In the genomic region with DNA sequence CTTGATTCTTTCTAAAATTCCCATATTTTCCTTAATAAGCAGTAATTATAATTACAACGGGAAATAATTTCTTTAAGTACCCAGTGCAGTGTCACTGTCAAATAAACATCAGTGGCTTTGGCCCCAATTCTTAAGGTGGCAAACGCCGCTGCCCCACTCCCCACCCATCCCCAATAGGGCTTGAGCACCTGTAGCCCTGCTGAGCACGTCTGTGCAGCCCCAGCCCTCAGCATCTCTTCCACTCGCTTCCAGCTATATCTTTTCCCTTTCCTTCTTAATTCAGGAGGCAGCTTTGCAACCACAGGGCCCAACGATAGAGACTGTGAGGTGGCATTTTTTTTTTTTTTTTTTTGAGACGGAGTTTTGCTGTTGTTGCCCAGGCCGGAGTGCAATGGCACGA, we compare ENCODE assay signal across 17 cellular contexts. TPM values are rescaled to one million over a fixed set of nuclear protein-coding genes. Genes with fewer than 3 reads are reported as not detected.
DNase-seq lines count a peak whose midpoint lies in the region; ATAC-seq lines count a peak whose summit lies in the region.
"Had no signal": no experiment of that assay in that cellular context is flagged by ENCODE, and none has a peak within 500 bp of the region (broad histone marks: within the 10 kb centered on the region; RNA-seq: fewer than 3 reads in every experiment).

No MANE protein-coding gene starts in this region.

- H3K4me1 ChIP-seq in thymus (ENCODE audit: control insufficient read depth, insufficient read depth, low read length) = peaks cover 23% of the 10 kb centered on the region
- H3K4me1 ChIP-seq: prostate gland had no signal

- H3K27me3 ChIP-seq in thymus (ENCODE audit: control insufficient read depth, insufficient read depth) = no peaks in the 10 kb centered on the region

- no peaks in the 10 kb centered on the region for H3K9me3 ChIP-seq in thymus (ENCODE audit: control insufficient read depth)
- H3K9me3 ChIP-seq: prostate gland had no signal

- POLR2A ChIA-PET in activated naive CD8-positive, alpha-beta T cell treated with anti-CD3 and anti-CD28 coated beads, Interleukin-2, amount 10 ng/mL, durations not matched to agents 7 days and 5 days (lab: Charles Lee) = interaction anchor here (0.7 to 30.7 kb wide), 9 partner anchors 9 to 1917 kb away, joined by 3 to 1053 read pairs (median 13); a partner anchor contains a TSS

- H3K36me3 Mint-ChIP-seq in activated naive CD4-positive, alpha-beta T cell treated with anti-CD3 and anti-CD28 coated beads, Interleukin-2, amount 50 U/mL, for 72 hours = peaks cover 29 to 64% of the 10 kb centered on the region in 2 donors
- H3K36me3 Mint-ChIP-seq in activated naive CD8-positive, alpha-beta T cell treated with anti-CD3 and anti-CD28 coated beads, Interleukin-2, amount 10 ng/mL, durations not matched to agents 7 days and 5 days = peaks cover 62% of the 10 kb centered on the region

- peak overlapping the region; percentile 87 for H3K27ac ChIP-seq in thymus (ENCODE audit: low read depth)
- H3K27ac ChIP-seq: prostate gland had no signal

- peaks cover 81% of the 10 kb centered on the region for H3K4me1 Mint-ChIP-seq in activated naive CD8-positive, alpha-beta T cell treated with anti-CD3 and anti-CD28 coated beads, Interleukin-2, amount 10 ng/mL, durations not matched to agents 7 days and 5 days

- no peak for ATAC-seq in activated naive CD4-positive, alpha-beta T cell treated with anti-CD3 and anti-CD28 coated beads, Interleukin-2, amount 50 U/mL, for 72 hours
- no peak for ATAC-seq in activated naive CD8-positive, alpha-beta T cell treated with anti-CD3 and anti-CD28 coated beads, Interleukin-2, amount 10 ng/mL, durations not matched to agents 7 days and 5 days (ENCODE audit: low read depth)
- ATAC-seq in GM21723 (IDR thresholded peaks at IDR 0.05; ENCODE audit: unreplicated experiment) = no peak

- DNase-seq in activated naive CD4-positive, alpha-beta T cell treated with anti-CD3 and anti-CD28 coated beads, Interleukin-2, amount 50 U/mL, for 72 hours (ENCODE audit: low spot score in 2 of 2) = no peak
- no peak for DNase-seq in activated naive CD4-positive, alpha-beta T cell (lab: John Stamatoyannopoulos, UW)
- DNase-seq in activated naive CD8-positive, alpha-beta T cell treated with anti-CD3 and anti-CD28 coated beads, Interleukin-2, amount 10 ng/mL, durations not matched to agents 7 days and 5 days = peak; percentile 19
- no peak for DNase-seq in stimulated activated CD4-positive, alpha-beta T cell treated with anti-CD3 and anti-CD28 coated beads, Interleukin-2, amount 100 ng/mL, for 24 hours
- DNase-seq: activated CD4-positive, alpha-beta T cell treated with anti-CD3 and anti-CD28 coated beads for 4 hours; cerebellar nuclear complex; DMS79; erythroblast; HFFc6; left colon; NCI-H1092 treated with DMSO at 0.1 percent for 48 hours; NCI-H510A; PC-3; SW 1271 had no signal

- WGBS in thymus = 94% methylated on average over 9 of the region's 9 CpGs

- H3K27ac Mint-ChIP-seq in activated naive CD4-positive, alpha-beta T cell treated with anti-CD3 and anti-CD28 coated beads, Interleukin-2, amount 50 U/mL, for 72 hours = peak overlapping the region; percentile 91 to 99
- H3K27ac Mint-ChIP-seq in activated naive CD8-positive, alpha-beta T cell treated with anti-CD3 and anti-CD28 coated beads, Interleukin-2, amount 10 ng/mL, durations not matched to agents 7 days and 5 days = peak overlapping the region; percentile 99

- peak overlapping the region; percentile 54 for H3K4me3 Mint-ChIP-seq in activated naive CD8-positive, alpha-beta T cell treated with anti-CD3 and anti-CD28 coated beads, Interleukin-2, amount 10 ng/mL, durations not matched to agents 7 days and 5 days
- H3K4me3 Mint-ChIP-seq: HFFc6 had no signal

- H3K9me3 Mint-ChIP-seq in activated naive CD4-positive, alpha-beta T cell treated with anti-CD3 and anti-CD28 coated beads, Interleukin-2, amount 50 U/mL, for 72 hours = no peaks in the 10 kb centered on the region
- no peaks in the 10 kb centered on the region for H3K9me3 Mint-ChIP-seq in activated naive CD8-positive, alpha-beta T cell treated with anti-CD3 and anti-CD28 coated beads, Interleukin-2, amount 10 ng/mL, durations not matched to agents 7 days and 5 days
- H3K9me3 Mint-ChIP-seq: HFFc6 had no signal

- no peaks in the 10 kb centered on the region for H3K27me3 Mint-ChIP-seq in activated naive CD8-positive, alpha-beta T cell treated with anti-CD3 and anti-CD28 coated beads, Interleukin-2, amount 10 ng/mL, durations not matched to agents 7 days and 5 days

- peaks cover 60% of the 10 kb centered on the region for H3K36me3 ChIP-seq in thymus (ENCODE audit: control insufficient read depth, insufficient read depth)

- H3K4me3 ChIP-seq in thymus (ENCODE audit: low read length) = no peak overlapping the region
- H3K4me3 ChIP-seq: prostate gland had no signal

RNA-seq across cellular contexts. Expression of a gene that starts 9.0 kb away (rescaled TPM):
- total RNA-seq in activated naive CD4-positive, alpha-beta T cell treated with anti-CD3 and anti-CD28 coated beads, Interleukin-2, amount 50 U/mL, for 72 hours = 10 to 100 TPM; 52.3 to 74.1 TPM
- 100 to 1,000 TPM; 101 to 105 TPM for total RNA-seq in activated naive CD8-positive, alpha-beta T cell treated with anti-CD3 and anti-CD28 coated beads, Interleukin-2, amount 10 ng/mL, durations not matched to agents 7 days and 5 days
- polyA plus RNA-seq in thymus = 65.0 TPM

RNA-seq across cellular contexts. Expression of a gene that starts 15.7 kb away (rescaled TPM):
- total RNA-seq in activated naive CD4-positive, alpha-beta T cell treated with anti-CD3 and anti-CD28 coated beads, Interleukin-2, amount 50 U/mL, for 72 hours = 100 to 1,000 TPM in 1 of 2 donors, 10 to 100 TPM in 1; 75.8 to 139 TPM
- 100 to 1,000 TPM; 118 to 122 TPM for total RNA-seq in activated naive CD8-positive, alpha-beta T cell treated with anti-CD3 and anti-CD28 coated beads, Interleukin-2, amount 10 ng/mL, durations not matched to agents 7 days and 5 days
- polyA plus RNA-seq in thymus = 62.6 TPM

RNA-seq across cellular contexts. Expression of a gene that starts 23.8 kb away (rescaled TPM):
- 100 to 1,000 TPM in 1 of 2 donors, 10 to 100 TPM in 1; 96.6 to 129 TPM for total RNA-seq in activated naive CD4-positive, alpha-beta T cell treated with anti-CD3 and anti-CD28 coated beads, Interleukin-2, amount 50 U/mL, for 72 hours
- total RNA-seq in activated naive CD8-positive, alpha-beta T cell treated with anti-CD3 and anti-CD28 coated beads, Interleukin-2, amount 10 ng/mL, durations not matched to agents 7 days and 5 days = 100 to 1,000 TPM; 134 to 140 TPM
- 47.4 TPM for polyA plus RNA-seq in thymus

RNA-seq across cellular contexts. Expression of a gene that starts 29.2 kb away (rescaled TPM):
- under 1 TPM; 0.18 to 0.86 TPM for total RNA-seq in activated naive CD4-positive, alpha-beta T cell treated with anti-CD3 and anti-CD28 coated beads, Interleukin-2, amount 50 U/mL, for 72 hours
- total RNA-seq in activated naive CD8-positive, alpha-beta T cell treated with anti-CD3 and anti-CD28 coated beads, Interleukin-2, amount 10 ng/mL, durations not matched to agents 7 days and 5 days = 1 to 10 TPM; 1.6 to 2.0 TPM
- 0.59 TPM for polyA plus RNA-seq in thymus
- total RNA-seq: HFFc6, PC-3 had no signal

RNA-seq across cellular contexts. Expression of a gene that starts 33.0 kb away (rescaled TPM):
- 10 to 100 TPM; 20.4 to 24.1 TPM for total RNA-seq in activated naive CD4-positive, alpha-beta T cell treated with anti-CD3 and anti-CD28 coated beads, Interleukin-2, amount 50 U/mL, for 72 hours
- 10 to 100 TPM; 26.2 to 31.2 TPM for total RNA-seq in activated naive CD8-positive, alpha-beta T cell treated with anti-CD3 and anti-CD28 coated beads, Interleukin-2, amount 10 ng/mL, durations not matched to agents 7 days and 5 days
- 18.9 TPM for polyA plus RNA-seq in thymus
